ENCODE assay signal across 19 cellular contexts in the genomic region with DNA sequence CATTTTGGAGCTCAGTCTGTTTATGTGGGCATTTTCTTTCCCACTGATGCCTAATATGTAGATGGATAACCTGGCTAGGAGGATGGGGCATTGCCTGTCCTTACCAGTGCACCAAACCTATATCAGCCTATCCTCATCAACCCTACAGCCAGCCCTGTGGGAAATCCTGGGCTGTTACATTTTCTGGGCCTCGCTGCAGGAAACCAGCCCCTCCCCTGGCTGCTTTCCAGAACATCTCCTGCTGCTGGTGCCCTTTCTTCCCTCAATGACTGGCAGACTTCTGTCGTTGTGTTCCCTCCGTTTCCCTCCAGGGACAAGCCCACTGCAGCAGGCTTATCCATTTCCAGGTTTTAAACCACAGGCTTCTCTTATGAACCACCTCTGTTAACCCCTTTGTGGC.
DNase-seq lines count a peak whose midpoint lies in the region; ATAC-seq and TF ChIP-seq lines count a peak whose summit lies in the region.
"Had no signal": no experiment of that assay in that cellular context is flagged by ENCODE, and none has a peak within 500 bp of the region (broad histone marks: within the 10 kb centered on the region; RNA-seq: fewer than 3 reads in every experiment).

No MANE protein-coding gene starts in this region.

- H4K91ac ChIP-seq in H9 (ENCODE audit: insufficient read length, low read depth, low read length): no peak overlapping the region

- no peak overlapping the region for H3T11ph ChIP-seq in H9 (ENCODE audit: low read length)

- H3K9me3 ChIP-seq in BE2C (no peaks in the 10 kb centered on the region), H9 (ENCODE audit: control insufficient read depth, low read depth, low read length) (no peaks in the 10 kb centered on the region)
- H3K9me3 ChIP-seq: A549, SJCRH30 had no signal

- H3K79me1 ChIP-seq in H9 (ENCODE audit: insufficient read depth, low read depth, low read length, poor library complexity, severe bottlenecking): no peaks in the 10 kb centered on the region

- H3K27ac Mint-ChIP-seq in H9: no peak overlapping the region
- no peak overlapping the region for H3K27ac Mint-ChIP-seq in nephron progenitor cell

- no peak overlapping the region for H3K27ac ChIP-seq in H9 (ENCODE audit: insufficient read length, low read depth, low read length)
- H3K27ac ChIP-seq: A549, PC-9, SJCRH30 had no signal

- H3K4me3 Mint-ChIP-seq in H9 (no peak overlapping the region), nephron progenitor cell (no peak overlapping the region)

- H4K20me1 ChIP-seq in H9 (ENCODE audit: control insufficient read depth, insufficient read depth, insufficient read length): no peaks in the 10 kb centered on the region

- H2BK12ac ChIP-seq in H9 (ENCODE audit: insufficient read length, low read depth, low read length): no peak overlapping the region

- peaks cover 3 to 5% of the 10 kb centered on the region in 2 experiments for H3K9me3 Mint-ChIP-seq in H9
- peaks cover 4% of the 10 kb centered on the region for H3K9me3 Mint-ChIP-seq in nephron progenitor cell

- H2AFZ ChIP-seq in H9 (ENCODE audit: low read length): no peak overlapping the region
- H2AFZ ChIP-seq: PC-9 had no signal

- H2BK120ac ChIP-seq in H9 (ENCODE audit: low read depth, low read length, poor library complexity, severe bottlenecking): no peak overlapping the region

- no peak overlapping the region for H3K4me2 ChIP-seq in H9 (ENCODE audit: insufficient read depth, insufficient read length, low read length)
- H3K4me2 ChIP-seq: A549, PC-9 had no signal

- no peaks in the 10 kb centered on the region for H3K23me2 ChIP-seq in H9 (ENCODE audit: insufficient read length, low read depth, low read length, poor library complexity, severe bottlenecking)

- H4K5ac ChIP-seq in H9 (ENCODE audit: insufficient read length, low read depth, low read length): no peak overlapping the region

- no peaks in the 10 kb centered on the region for H3K36me3 ChIP-seq in BE2C
- H3K36me3 ChIP-seq: SJCRH30 had no signal

- no peak overlapping the region for H3K18ac ChIP-seq in H9 (ENCODE audit: insufficient read length, low read depth, low read length)

- peak overlapping the region; percentile 10; the same call in 1 of the 2 replicates for H3K4me3 ChIP-seq in BE2C (ENCODE audit: low read depth, low read length)
- H3K4me3 ChIP-seq: A549, PC-9, SJCRH30 had no signal

- peaks cover 0 to 4% (median 3%) of the 10 kb centered on the region in 3 experiments; a peak in 2 of 7 replicates for H3K36me3 Mint-ChIP-seq in H9 (ENCODE audit: insufficient read depth in 1 of 3, low read depth in 3 of 3)
- H3K36me3 Mint-ChIP-seq in nephron progenitor cell (ENCODE audit: low read depth): no peaks in the 10 kb centered on the region

- H3K4me1 ChIP-seq in BE2C (peaks cover 7% of the 10 kb centered on the region; the same call in 1 of the 2 replicates), H9 (ENCODE audit: insufficient read depth, low read length) (no peaks in the 10 kb centered on the region)
- H3K4me1 ChIP-seq: A549, SJCRH30 had no signal

- H2AK5ac ChIP-seq in H9 (ENCODE audit: insufficient read length, low read length): no peak overlapping the region

- ATAC-seq in GM19397 (IDR thresholded peaks at IDR 0.05; ENCODE audit: unreplicated experiment): no peak
- ATAC-seq: A549 had no signal

- no peaks in the 10 kb centered on the region for H3K79me2 ChIP-seq in H9 (ENCODE audit: insufficient read depth, low read length)

- no peak overlapping the region for H3K14ac ChIP-seq in H9 (ENCODE audit: insufficient read depth, low read length)

- no peak overlapping the region for H2BK5ac ChIP-seq in H9 (ENCODE audit: insufficient read length, low read length)

- no peak overlapping the region for H3K9ac ChIP-seq in H9 (ENCODE audit: extremely low read depth, insufficient read length, low read length)

- no peak overlapping the region for H2BK20ac ChIP-seq in H9 (ENCODE audit: low read depth, low read length, poor library complexity, severe bottlenecking)

- no peak overlapping the region for H2BK15ac ChIP-seq in H9 (ENCODE audit: low read depth, low read length)

- H4K8ac ChIP-seq in H9 (replicated peaks; ENCODE audit: insufficient read length, low read depth, low read length): no peak overlapping the region

- peaks cover 8% of the 10 kb centered on the region in 2 experiments for H3K4me1 Mint-ChIP-seq in H9
- no peaks in the 10 kb centered on the region for H3K4me1 Mint-ChIP-seq in nephron progenitor cell

- in situ Hi-C loops in GM13976 (cut with MboI; ENCODE audit: low sequenced_read_pairs, unreplicated experiment): no loop called here

- no CpG with 5 or more reads among the region's 3 CpGs for WGBS in H9 (ENCODE audit: extremely low coverage, insufficient read length, low lambda C conversion rate)

- H3K27me3 ChIP-seq in BE2C (no peaks in the 10 kb centered on the region), H9 (ENCODE audit: insufficient read depth, low read length) (no peaks in the 10 kb centered on the region)

- TF ChIP-seq CTCF in BE2C (IDR thresholded peaks at IDR 0.05; ENCODE audit: low read depth, low read length): no peak
- no peak for TF ChIP-seq CTCF in H9 (conservative IDR thresholded peaks at IDR 0.05)
- TF ChIP-seq CTCF in nephron progenitor cell (IDR thresholded peaks at IDR 0.05): no peak
- TF ChIP-seq CTCF in GM13976 (IDR thresholded peaks at IDR 0.05; ENCODE audit: borderline replicate concordance, control extremely low read depth, extremely low read depth, insufficient read depth, missing control alignments): no peak

- no peak overlapping the region for H3K23ac ChIP-seq in H9 (ENCODE audit: insufficient read length, low read depth, low read length)

- no peak overlapping the region for H3K4ac ChIP-seq in H9 (ENCODE audit: low read depth, low read length)

- peak; percentile 72 for DNase-seq in BE2C
- peak; percentile 31 for DNase-seq in H9
- DNase-seq in NCI-H748 (lab: John Stamatoyannopoulos, UW; ENCODE audit: unreplicated experiment): peak; percentile 70
- DNase-seq in iPS-NIHi7 (ENCODE audit: extremely low spot score): peak; percentile 26
- DNase-seq in amniotic stem cell (lab: John Stamatoyannopoulos, UW): no peak
- DNase-seq in nephron progenitor cell: no peak
- DNase-seq in GM13976 (ENCODE audit: low spot score): no peak
- DNase-seq: C1 segment of cervical spinal cord, EL, KBM-7, MV-4-11, NCI-H1417, NCI-H187 treated with DMSO at 0.1 percent for 48 hours, NCI-H226, NCI-H526 treated with DMSO at 0.1 percent for 48 hours, PC-9, SJCRH30 had no signal

- no peak overlapping the region for H3K56ac ChIP-seq in H9 (ENCODE audit: insufficient read length, low read depth, low read length)

- H3K27me3 Mint-ChIP-seq in H9 (ENCODE audit: low read depth) (no peaks in the 10 kb centered on the region), nephron progenitor cell (ENCODE audit: low read depth, poor library complexity) (no peaks in the 10 kb centered on the region)

Comparison
In these comparisons a context has a peak if more than half of its experiments do, and no peak if none do; other contexts are left out.
1. DNase-seq: peak in BE2C (single experiment), H9 (single experiment), NCI-H748 (single experiment) and iPS-NIHi7 (single experiment); none in amniotic stem cell (single experiment), nephron progenitor cell (single experiment) and GM13976 (single experiment).